In genomic region chr12:52744493-52745156, GRCh38 we compare ENCODE assay signal across 23 cellular contexts. TPM values are rescaled to one million over a fixed set of nuclear protein-coding genes. Genes with fewer than 3 reads are reported as not detected.
DNase-seq lines count a peak whose midpoint lies in the region; ATAC-seq, FAIRE-seq and TF ChIP-seq lines count a peak whose summit lies in the region.
"Had no signal": no experiment of that assay in that cellular context is flagged by ENCODE, and none has a peak within 500 bp of the region (broad histone marks: within the 10 kb centered on the region; RNA-seq: fewer than 3 reads in every experiment).

No MANE protein-coding gene starts in this region.

- peaks cover 20% of the 10 kb centered on the region for H3K27me3 Mint-ChIP-seq in activated CD8-positive, alpha-beta memory T cell treated with anti-CD3 and anti-CD28 coated beads, Interleukin-2, amount 10 ng/mL, durations not matched to agents 7 days and 5 days
- H3K27me3 Mint-ChIP-seq in HFFc6 (ENCODE audit: insufficient read depth), result peaks cover 39% of the 10 kb centered on the region

- no peak overlapping the region for H3K27ac ChIP-seq in SJSA1
- H3K27ac ChIP-seq: 22Rv1; BLaER1 treated with 17β-estradiol and CSF1 and Interleukin-3, amounts not matched to agents 10 nM and 100 nM; C4-2B had no signal

- H3K27ac Mint-ChIP-seq in activated CD8-positive, alpha-beta memory T cell treated with anti-CD3 and anti-CD28 coated beads, Interleukin-2, amount 10 ng/mL, durations not matched to agents 7 days and 5 days, result no peak overlapping the region
- no peak overlapping the region for H3K27ac Mint-ChIP-seq in HFFc6
- H3K27ac Mint-ChIP-seq: B cell; CD4-positive, alpha-beta T cell; CD8-positive, alpha-beta T cell had no signal

- no peaks in the 10 kb centered on the region for H3K36me3 Mint-ChIP-seq in activated CD8-positive, alpha-beta memory T cell treated with anti-CD3 and anti-CD28 coated beads, Interleukin-2, amount 10 ng/mL, durations not matched to agents 7 days and 5 days
- no peaks in the 10 kb centered on the region for H3K36me3 Mint-ChIP-seq in HFFc6 (ENCODE audit: low read depth)
- H3K36me3 Mint-ChIP-seq: CD8-positive, alpha-beta T cell had no signal

- H3K4me3 Mint-ChIP-seq in activated CD8-positive, alpha-beta memory T cell treated with anti-CD3 and anti-CD28 coated beads, Interleukin-2, amount 10 ng/mL, durations not matched to agents 7 days and 5 days, result no peak overlapping the region
- no peak overlapping the region for H3K4me3 Mint-ChIP-seq in HFFc6
- H3K4me3 Mint-ChIP-seq: B cell; CD4-positive, alpha-beta T cell; CD8-positive, alpha-beta T cell had no signal

- peaks cover 83% of the 10 kb centered on the region for H3K27me3 ChIP-seq in SJSA1 (replicated peaks)
- peaks cover 6% of the 10 kb centered on the region for H3K27me3 ChIP-seq in bronchial epithelial cell (ENCODE audit: control insufficient read depth, insufficient read depth, low read length)
- H3K27me3 ChIP-seq: BLaER1 treated with 17β-estradiol and CSF1 and Interleukin-3, amounts not matched to agents 10 nM and 100 nM had no signal

- no peak for TF ChIP-seq CTCF in bronchial epithelial cell (IDR thresholded peaks at IDR 0.05; ENCODE audit: insufficient read depth, low read length, severe bottlenecking)
- TF ChIP-seq CTCF in HFFc6 (IDR thresholded peaks at IDR 0.05), result no peak

- CTCF ChIA-PET in activated CD8-positive, alpha-beta memory T cell treated with anti-CD3 and anti-CD28 coated beads, Interleukin-2, amount 10 ng/mL, durations not matched to agents 7 days and 5 days (lab: Charles Lee), result no interaction called here

- H3K9me3 ChIP-seq in SJSA1 (replicated peaks), result peaks cover 33% of the 10 kb centered on the region
- H3K9me3 ChIP-seq: BLaER1 treated with 17β-estradiol and CSF1 and Interleukin-3, amounts not matched to agents 10 nM and 100 nM; Caco-2 had no signal

- no peak overlapping the region for H3K4me3 ChIP-seq in SJSA1
- no peak overlapping the region for H3K4me3 ChIP-seq in bronchial epithelial cell (ENCODE audit: low read depth, low read length)
- H3K4me3 ChIP-seq: BLaER1 treated with 17β-estradiol and CSF1 and Interleukin-3, amounts not matched to agents 10 nM and 100 nM had no signal

- H3K36me3 ChIP-seq in SJSA1, result no peaks in the 10 kb centered on the region
- no peaks in the 10 kb centered on the region for H3K36me3 ChIP-seq in bronchial epithelial cell (ENCODE audit: control insufficient read depth, insufficient read depth, low read length)
- H3K36me3 ChIP-seq: BLaER1 treated with 17β-estradiol and CSF1 and Interleukin-3, amounts not matched to agents 10 nM and 100 nM had no signal

- no peak for ATAC-seq in activated CD8-positive, alpha-beta memory T cell treated with anti-CD3 and anti-CD28 coated beads, Interleukin-2, amount 10 ng/mL, durations not matched to agents 7 days and 5 days
- ATAC-seq: CD8-positive, alpha-beta T cell had no signal

- peak; percentile 93 for FAIRE-seq in bronchial epithelial cell (lab: Jason Lieb, UNC)
- FAIRE-seq: A204.1, D721Med, G401.6, GM12891, GM19239 had no signal

- peak; percentile 17 for DNase-seq in activated CD8-positive, alpha-beta memory T cell treated with anti-CD3 and anti-CD28 coated beads, Interleukin-2, amount 50 U/mL, for 48 hours
- no peak for DNase-seq in activated CD8-positive, alpha-beta memory T cell treated with anti-CD3 and anti-CD28 coated beads, Interleukin-2, amount 10 ng/mL, durations not matched to agents 7 days and 5 days
- DNase-seq in SJSA1 (ENCODE audit: low read depth in 1 of 2, low spot score in 2 of 2) (peak; percentile 80 to 90), bronchial epithelial cell (ENCODE audit: low read depth) (no peak), 8988T (no peak), NCI-H2107 treated with DMSO at 0.1 percent for 48 hours (lab: John Stamatoyannopoulos, UW; ENCODE audit: unreplicated experiment) (no peak), HFFc6 (no peak)
- DNase-seq: AML-193; Caco-2; Calu3; CD4-positive, alpha-beta T cell; CD8-positive, alpha-beta T cell; DMS79 treated with DMSO at 0.1 percent for 48 hours; GF-D8 had no signal

- H3K4me1 Mint-ChIP-seq in activated CD8-positive, alpha-beta memory T cell treated with anti-CD3 and anti-CD28 coated beads, Interleukin-2, amount 10 ng/mL, durations not matched to agents 7 days and 5 days, result peaks cover 3% of the 10 kb centered on the region
- no peaks in the 10 kb centered on the region for H3K4me1 Mint-ChIP-seq in HFFc6 (ENCODE audit: low read depth)
- H3K4me1 Mint-ChIP-seq: B cell had no signal

- no peaks in the 10 kb centered on the region for H3K9me3 Mint-ChIP-seq in activated CD8-positive, alpha-beta memory T cell treated with anti-CD3 and anti-CD28 coated beads, Interleukin-2, amount 10 ng/mL, durations not matched to agents 7 days and 5 days (ENCODE audit: low read depth)
- no peaks in the 10 kb centered on the region for H3K9me3 Mint-ChIP-seq in HFFc6
- H3K9me3 Mint-ChIP-seq: CD4-positive, alpha-beta T cell; CD8-positive, alpha-beta T cell had no signal

- H3K4me1 ChIP-seq in SJSA1 (replicated peaks), result no peaks in the 10 kb centered on the region
- H3K4me1 ChIP-seq: Caco-2 had no signal

RNA-seq across cellular contexts. Expression of gene KRT76, which starts 32.5 kb away (rescaled TPM):
- not detected for total RNA-seq in activated CD8-positive, alpha-beta memory T cell treated with anti-CD3 and anti-CD28 coated beads, Interleukin-2, amount 10 ng/mL, durations not matched to agents 7 days and 5 days
- total RNA-seq in SJSA1 (2014; rRNA removed; shearing (Covaris generic)), result 0.21 TPM in 1 of 2 replicates, not detected in the other
- not detected in 2 replicates for total RNA-seq in bronchial epithelial cell
- not detected for total RNA-seq in HFFc6 (2021; fragmentation: NEBNext Ultra II Directional; extraction: Animal tissue kit (Norgen Biotek cat#: 25700))
- total RNA-seq: B cell; Caco-2; Calu3; CD4-positive, alpha-beta T cell; CD8-positive, alpha-beta T cell had no signal

RNA-seq across cellular contexts. Expression of gene KRT77, which starts 41.3 kb away (rescaled TPM):
- not detected for total RNA-seq in activated CD8-positive, alpha-beta memory T cell treated with anti-CD3 and anti-CD28 coated beads, Interleukin-2, amount 10 ng/mL, durations not matched to agents 7 days and 5 days
- total RNA-seq in SJSA1 (2014; rRNA removed; shearing (Covaris generic)), result not detected in 2 replicates
- under 0.01 TPM in 1 of 2 replicates, not detected in the other for total RNA-seq in bronchial epithelial cell
- total RNA-seq in HFFc6 (2021; fragmentation: NEBNext Ultra II Directional; extraction: Animal tissue kit (Norgen Biotek cat#: 25700)), result not detected
- total RNA-seq: B cell; Caco-2; Calu3; CD8-positive, alpha-beta T cell had no signal

RNA-seq across cellular contexts. Expression of gene KRT3, which starts 51.3 kb away (rescaled TPM):
- not detected for total RNA-seq in activated CD8-positive, alpha-beta memory T cell treated with anti-CD3 and anti-CD28 coated beads, Interleukin-2, amount 10 ng/mL, durations not matched to agents 7 days and 5 days
- 0.08 TPM in 1 of 2 replicates, not detected in the other for total RNA-seq in SJSA1 (2014; rRNA removed; shearing (Covaris generic))
- under 0.01 and 0.13 TPM in 2 replicates for total RNA-seq in bronchial epithelial cell
- total RNA-seq in HFFc6 (2021; fragmentation: NEBNext Ultra II Directional; extraction: Animal tissue kit (Norgen Biotek cat#: 25700)), result not detected
- total RNA-seq: B cell; Caco-2; Calu3; CD4-positive, alpha-beta T cell; CD8-positive, alpha-beta T cell had no signal

Comparison
In these comparisons a context has a peak if more than half of its experiments do, and no peak if none do; other contexts are left out.
1. DNase-seq: peak in activated CD8-positive, alpha-beta memory T cell treated with anti-CD3 and anti-CD28 coated beads, Interleukin-2, amount 50 U/mL, for 48 hours (single experiment) and SJSA1 (2 of 2); none in activated CD8-positive, alpha-beta memory T cell treated with anti-CD3 and anti-CD28 coated beads, Interleukin-2, amount 10 ng/mL, durations not matched to agents 7 days and 5 days (single experiment), bronchial epithelial cell (single experiment), 8988T (single experiment), NCI-H2107 treated with DMSO at 0.1 percent for 48 hours (single experiment) and HFFc6 (single experiment).